Comparison of ENCODE assay signal across 13 cellular contexts in genomic region chr10:88995156-88995876, GRCh38. TPM values are rescaled to one million over a fixed set of nuclear protein-coding genes. Genes with fewer than 3 reads are reported as not detected.
A peak's percentile ranks its signal among the peaks of the same experiment; 100 is the strongest.
DNase-seq lines count a peak whose midpoint lies in the region; ATAC-seq, FAIRE-seq and TF ChIP-seq lines count a peak whose summit lies in the region.
"Had no signal": no experiment of that assay in that cellular context is flagged by ENCODE, and none has a peak within 500 bp of the region (broad histone marks: within the 10 kb centered on the region; RNA-seq: fewer than 3 reads in every experiment).

No MANE protein-coding gene starts in this region.

- H3K9me3 Mint-ChIP-seq in CD4-positive, CD25-positive, alpha-beta regulatory T cell, result peaks cover 0 to 3% (median 0%) of the 10 kb centered on the region in 7 donors
- no peaks in the 10 kb centered on the region for H3K9me3 Mint-ChIP-seq in HFFc6
- H3K9me3 Mint-ChIP-seq in neural crest cell, result no peaks in the 10 kb centered on the region
- H3K9me3 Mint-ChIP-seq in WTC11, result no peaks in the 10 kb centered on the region
- H3K9me3 Mint-ChIP-seq: brain had no signal

- no peak for FAIRE-seq in GM12878 (lab: Jason Lieb, UNC)

- TF ChIP-seq RAD21 in GM12878 (IDR thresholded peaks at IDR 0.05; ENCODE audit: insufficient read depth, low read depth, low read length), result no peak

- no peaks in the 10 kb centered on the region for H3K36me3 ChIP-seq in CD4-positive, CD25-positive, alpha-beta regulatory T cell (ENCODE audit: control insufficient read depth, insufficient read depth, low read length)
- no peaks in the 10 kb centered on the region for H3K36me3 ChIP-seq in GM12878 (ENCODE audit: control insufficient read depth in 2 of 2, insufficient read depth in 2 of 2, low read length in 1 of 2)

- H3K27me3 Mint-ChIP-seq in CD4-positive, CD25-positive, alpha-beta regulatory T cell, result peaks cover 4% of the 10 kb centered on the region
- H3K27me3 Mint-ChIP-seq in HFFc6 (ENCODE audit: insufficient read depth) (no peaks in the 10 kb centered on the region; the same call in 1 of the 2 replicates), neural crest cell (ENCODE audit: low read depth) (peaks cover 9% of the 10 kb centered on the region), WTC11 (ENCODE audit: low read depth) (peaks cover 20% of the 10 kb centered on the region)

- no peaks in the 10 kb centered on the region for H3K27me3 ChIP-seq in CD4-positive, CD25-positive, alpha-beta regulatory T cell (ENCODE audit: control insufficient read depth, insufficient read depth, low read length)
- H3K27me3 ChIP-seq in GM12878 (replicated peaks in 1 of 2; ENCODE audit: control insufficient read depth in 2 of 2, insufficient read depth in 2 of 2, low read length in 1 of 2), result no peaks in the 10 kb centered on the region

- H3K9ac ChIP-seq in GM12878 (ENCODE audit: control insufficient read depth, insufficient read depth, low read length), result peak overlapping the region; percentile 24

- H3K9me3 ChIP-seq in CD4-positive, CD25-positive, alpha-beta regulatory T cell (ENCODE audit: control insufficient read depth in 2 of 2, low read length in 2 of 2), result no peaks in the 10 kb centered on the region
- H3K9me3 ChIP-seq in GM12878 (replicated peaks; ENCODE audit: control insufficient read depth, insufficient read depth, low read length), result no peaks in the 10 kb centered on the region

- DNase-seq in CD4-positive, CD25-positive, alpha-beta regulatory T cell, result peak in 1 of 3 donors; percentile 82
- DNase-seq in HFFc6 (no peak), GM12878 (ENCODE audit: low read depth, low spot score) (no peak), neural crest cell (ENCODE audit: low read depth, low spot score) (no peak), activated gamma-delta T cell (lab: John Stamatoyannopoulos, UW) (no peak), WTC11 (ENCODE audit: low spot score) (no peak)
- DNase-seq: GOT3, NCI-H2029 treated with DMSO at 0.1 percent for 48 hours, SW 1271 had no signal

- peak overlapping the region; percentile 69 to 96 (median 89) for H3K27ac Mint-ChIP-seq in CD4-positive, CD25-positive, alpha-beta regulatory T cell
- H3K27ac Mint-ChIP-seq in HFFc6, result peak overlapping the region; percentile 45
- peak overlapping the region; percentile 48 for H3K27ac Mint-ChIP-seq in neural crest cell (ENCODE audit: unreplicated experiment)
- H3K27ac Mint-ChIP-seq in WTC11, result no peak overlapping the region
- H3K27ac Mint-ChIP-seq: brain had no signal

- TF ChIP-seq CTCF in HFFc6 (IDR thresholded peaks at IDR 0.05), result no peak
- no peak for TF ChIP-seq CTCF in GM12878 (IDR thresholded peaks at IDR 0.05 in 2 of 3, conservative IDR thresholded peaks at IDR 0.05 in 1 of 3; ENCODE audit: control insufficient read depth in 2 of 3, extremely low read depth in 1 of 3, insufficient read depth in 1 of 3, low read depth in 3 of 3, low read length in 3 of 3)
- no peak for TF ChIP-seq CTCF in neural crest cell (conservative IDR thresholded peaks at IDR 0.05)
- no peak for TF ChIP-seq CTCF in WTC11 (IDR thresholded peaks at IDR 0.05)

- no peak for TF ChIP-seq POLR2A in GM12878 (IDR thresholded peaks at IDR 0.05; ENCODE audit: low read depth, low read length)

- RAD21 ChIA-PET in GM12878 (lab: Charles Lee; ENCODE audit: unreplicated experiment), result interaction anchor here (0.6 to 9.1 kb wide), 11 partner anchors 8 to 169 kb away, joined by 3 to 66 read pairs (median 4); no protein-coding TSS in a partner anchor

- intact Hi-C loops in GM12878 (cut with micrococcal nuclease; ENCODE audit: unreplicated experiment), result loop anchor here (10.0 kb wide), 1 partner anchor 399 kb away; the partner anchor contains the start of gene IFIT1

- no peak for ATAC-seq in CD4-positive, CD25-positive, alpha-beta regulatory T cell (ENCODE audit: low read depth in 2 of 2)
- ATAC-seq in GM12878, result no peak
- ATAC-seq in HG03045 (IDR thresholded peaks at IDR 0.05; ENCODE audit: unreplicated experiment), result no peak
- ATAC-seq in GM19463 (IDR thresholded peaks at IDR 0.05; ENCODE audit: unreplicated experiment), result no peak
- ATAC-seq in WTC11, result no peak

- peaks cover 81% of the 10 kb centered on the region for H3K4me1 ChIP-seq in CD4-positive, CD25-positive, alpha-beta regulatory T cell (ENCODE audit: control insufficient read depth, insufficient read depth, low read length, poor library complexity, severe bottlenecking)
- H3K4me1 ChIP-seq in GM12878 (ENCODE audit: control insufficient read depth, insufficient read depth, low read length), result peaks cover 19% of the 10 kb centered on the region

- SMC1A ChIA-PET in GM12878 (lab: Charles Lee; ENCODE audit: uncharacterized antibody, unreplicated experiment), result interaction anchor here (0.8 to 9.6 kb wide), 15 partner anchors 7 to 253 kb away, joined by 3 to 76 read pairs (median 4); partner anchors contain the start of gene FAS

- peak overlapping the region; percentile 89 for H3K4me3 ChIP-seq in CD4-positive, CD25-positive, alpha-beta regulatory T cell (ENCODE audit: low read depth, low read length)
- peak overlapping the region; percentile 65; the same call in 1 of the 2 replicates for H3K4me3 ChIP-seq in GM12878

- peaks cover 98% of the 10 kb centered on the region for H3K79me2 ChIP-seq in GM12878 (ENCODE audit: control insufficient read depth, insufficient read depth, low read length)

- CTCF ChIA-PET in GM12878 (lab: Yijun Ruan, JAX), result interaction anchor here (0.6 to 10.6 kb wide), 8 partner anchors 8 to 222 kb away, joined by 3 to 250 read pairs (median 4); no protein-coding TSS in a partner anchor
- CTCF ChIA-PET in WTC11 (lab: Charles Lee), result interaction anchor here (0.7 kb wide), 1 partner anchor 34 kb away, joined by 3 read pairs; no protein-coding TSS in a partner anchor

- no peaks in the 10 kb centered on the region for H4K20me1 ChIP-seq in GM12878 (ENCODE audit: control insufficient read depth, insufficient read depth)

- WGBS in GM12878 (ENCODE audit: insufficient coverage, insufficient replicate concordance, low lambda C conversion rate, missing lambda C conversion rate), result 2% methylated on average over 7 of the region's 7 CpGs

- peak overlapping the region; percentile 78 to 83 (median 80) for H3K4me3 Mint-ChIP-seq in CD4-positive, CD25-positive, alpha-beta regulatory T cell
- H3K4me3 Mint-ChIP-seq in HFFc6 (peak overlapping the region; percentile 20; the same call in 1 of the 2 replicates), neural crest cell (peak overlapping the region; percentile 8), WTC11 (no peak overlapping the region)

- peak overlapping the region; percentile 79 for H3K4me2 ChIP-seq in GM12878 (ENCODE audit: control insufficient read depth, insufficient read depth)

- in situ Hi-C loops in GM12878 (cut with MboI), result no loop called here

- BruUV-seq in GM12878 (replicated peaks; lab: Mats Ljungman, UMichigan), result no TSS peak

- POLR2A ChIA-PET in GM12878 (lab: Charles Lee) (interaction anchor here (0.6 to 1.6 kb wide), 3 partner anchors 59 to 113 kb away, joined by 3 to 6 read pairs (median 5); no protein-coding TSS in a partner anchor), WTC11 (lab: Charles Lee) (no interaction called here)

- H2AFZ ChIP-seq in GM12878 (ENCODE audit: control insufficient read depth, low read depth, low read length), result no peak overlapping the region

- H3K27ac ChIP-seq in CD4-positive, CD25-positive, alpha-beta regulatory T cell (ENCODE audit: insufficient read depth, low read length, poor library complexity, severe bottlenecking), result peak overlapping the region; percentile 96
- peak overlapping the region; percentile 47 for H3K27ac ChIP-seq in GM12878 (ENCODE audit: control insufficient read depth, insufficient read depth)
- H3K27ac ChIP-seq: C4-2B had no signal

- peaks cover 3% of the 10 kb centered on the region for H3K36me3 Mint-ChIP-seq in CD4-positive, CD25-positive, alpha-beta regulatory T cell
- H3K36me3 Mint-ChIP-seq in HFFc6 (ENCODE audit: low read depth) (peaks cover 24% of the 10 kb centered on the region), neural crest cell (ENCODE audit: low read depth) (no peaks in the 10 kb centered on the region), WTC11 (no peaks in the 10 kb centered on the region)
- H3K36me3 Mint-ChIP-seq: brain had no signal

- H3K4me1 Mint-ChIP-seq in CD4-positive, CD25-positive, alpha-beta regulatory T cell, result peaks cover 27 to 79% (median 59%) of the 10 kb centered on the region in 4 donors
- H3K4me1 Mint-ChIP-seq in HFFc6 (ENCODE audit: low read depth) (peaks cover 71% of the 10 kb centered on the region), neural crest cell (peaks cover 40% of the 10 kb centered on the region), WTC11 (peaks cover 22% of the 10 kb centered on the region)

- TF ChIP-seq EP300 in GM12878 (IDR thresholded peaks at IDR 0.05; ENCODE audit: borderline replicate concordance in 1 of 2, control insufficient read depth in 1 of 2, low read depth in 2 of 2, low read length in 2 of 2), result no peak

RNA-seq across cellular contexts. Expression of gene FAS, which starts 4.7 kb away (rescaled TPM):
- 169 TPM for total RNA-seq in CD4-positive, CD25-positive, alpha-beta regulatory T cell
- 100 to 1,000 TPM in 3 of 4 donors, 10 to 100 TPM in 1; 84.3 to 141 (median 113) TPM for polyA plus RNA-seq in CD4-positive, CD25-positive, alpha-beta regulatory T cell
- 10 to 100 TPM; 52.9 to 62.9 (median 57.5) TPM for total RNA-seq in HFFc6 (2021; fragmentation: NEBNext Ultra II Directional; extraction: Animal tissue kit (Norgen Biotek cat#: 25700))
- 387 and 393 TPM in 2 replicates for total RNA-seq in GM12878 (2013; cell fraction: nucleolus; rRNA removed)
- total RNA-seq in GM12878 (2014; rRNA removed), result 70.0 and 85.3 TPM in 2 replicates
- 78.2 and 82.0 TPM in 2 replicates for total RNA-seq in GM12878 (2014; rRNA removed; fragmentation: Illumina TruSeq; extraction: Trizol)
- 61.1 and 62.9 TPM in 2 replicates for total RNA-seq in GM12878 (2021)
- polyA plus RNA-seq in GM12878 (2011; ENCODE audit: low read depth), result 25.2 TPM
- 147 and 217 TPM in 2 replicates for polyA plus RNA-seq in GM12878 (2011; rRNA removed)
- polyA plus RNA-seq in GM12878 (2011; cell fraction: cytosol; rRNA removed), result 63.3 and 70.5 TPM in 2 replicates
- 80.6 and 126 TPM in 2 replicates for polyA plus RNA-seq in GM12878 (2011; cell fraction: nucleus; rRNA removed)
- polyA plus RNA-seq in GM12878 (2012), result 42.9 and 53.2 TPM in 2 replicates
- polyA plus RNA-seq in GM12878 (2014; fragmentation: Illumina TruSeq; extraction: Trizol), result 89.8 and 117 TPM in 2 replicates
- polyA plus RNA-seq in GM12878 (2014; fragmentation: Nextera tagmentation; extraction: Ambion mirVana), result 10 to 100 TPM; 50.1 to 54.9 TPM
- polyA plus RNA-seq in GM12878 (2014; rRNA removed), result 46.4 and 55.8 TPM in 2 replicates
- 10 to 100 TPM; 69.9 to 73.7 TPM for polyA plus RNA-seq in GM12878 (2016; fragmentation: Nextera tagmentation; extraction: Ambion mirVana)
- polyA minus RNA-seq in GM12878 (2011; rRNA and poly(A)+ RNA removed), result 125 and 188 TPM in 2 replicates
- polyA minus RNA-seq in GM12878 (2011; cell fraction: cytosol; rRNA and poly(A)+ RNA removed), result 40.6 and 46.1 TPM in 2 replicates
- polyA minus RNA-seq in GM12878 (2011; cell fraction: nucleus; rRNA and poly(A)+ RNA removed), result 104 and 109 TPM in 2 replicates
- total RNA-seq in neural crest cell, result 2.2 and 2.3 TPM in 2 replicates
- 2.1 to 4.1 TPM (median 3.3 TPM) in 3 replicates for total RNA-seq in WTC11 (2021)

RNA-seq across cellular contexts. Expression of gene ACTA2, which starts 42.7 kb away (rescaled TPM):
- 26.2 TPM for total RNA-seq in CD4-positive, CD25-positive, alpha-beta regulatory T cell
- polyA plus RNA-seq in CD4-positive, CD25-positive, alpha-beta regulatory T cell, result 10 to 100 TPM; 37.0 to 65.9 (median 55.9) TPM
- 100 to 1,000 TPM; 112 to 178 (median 164) TPM for total RNA-seq in HFFc6 (2021; fragmentation: NEBNext Ultra II Directional; extraction: Animal tissue kit (Norgen Biotek cat#: 25700))
- 23.9 and 26.3 TPM in 2 replicates for total RNA-seq in GM12878 (2013; cell fraction: nucleolus; rRNA removed)
- 25.3 and 32.5 TPM in 2 replicates for total RNA-seq in GM12878 (2014; rRNA removed)
- 19.1 and 19.7 TPM in 2 replicates for total RNA-seq in GM12878 (2014; rRNA removed; fragmentation: Illumina TruSeq; extraction: Trizol)
- 38.4 and 39.2 TPM in 2 replicates for total RNA-seq in GM12878 (2021)
- polyA plus RNA-seq in GM12878 (2011; ENCODE audit: low read depth), result 43.4 TPM
- 18.1 and 32.2 TPM in 2 replicates for polyA plus RNA-seq in GM12878 (2011; rRNA removed)
- polyA plus RNA-seq in GM12878 (2011; cell fraction: cytosol; rRNA removed), result 54.6 and 70.4 TPM in 2 replicates
- 40.9 and 41.4 TPM in 2 replicates for polyA plus RNA-seq in GM12878 (2011; cell fraction: nucleus; rRNA removed)
- 45.7 and 60.9 TPM in 2 replicates for polyA plus RNA-seq in GM12878 (2012)
- polyA plus RNA-seq in GM12878 (2014; fragmentation: Illumina TruSeq; extraction: Trizol), result 39.5 and 39.9 TPM in 2 replicates
- 10 to 100 TPM in 1 of 2 experiments, 1 to 10 TPM in 1; 7.4 to 11.6 TPM for polyA plus RNA-seq in GM12878 (2014; fragmentation: Nextera tagmentation; extraction: Ambion mirVana)
- polyA plus RNA-seq in GM12878 (2014; rRNA removed), result 23.9 and 32.0 TPM in 2 replicates
- polyA plus RNA-seq in GM12878 (2016; fragmentation: Nextera tagmentation; extraction: Ambion mirVana), result 10 to 100 TPM; 75.4 to 78.2 TPM
- polyA minus RNA-seq in GM12878 (2011; rRNA and poly(A)+ RNA removed), result 44.8 and 58.0 TPM in 2 replicates
- polyA minus RNA-seq in GM12878 (2011; cell fraction: cytosol; rRNA and poly(A)+ RNA removed), result 28.2 and 29.3 TPM in 2 replicates
- 19.0 and 37.1 TPM in 2 replicates for polyA minus RNA-seq in GM12878 (2011; cell fraction: nucleus; rRNA and poly(A)+ RNA removed)
- 7.0 and 7.6 TPM in 2 replicates for total RNA-seq in neural crest cell
- total RNA-seq in WTC11 (2021), result 4.4 to 7.3 TPM (median 5.3 TPM) in 3 replicates

Comparison
In these comparisons a context has a peak if more than half of its experiments do, and no peak if none do; other contexts are left out.
1. RNA of gene FAS, which starts 4.7 kb away (total RNA-seq): 169 TPM in CD4-positive, CD25-positive, alpha-beta regulatory T cell (single experiment), 61.1 to 393 TPM in GM12878 and 52.9 to 62.9 TPM in HFFc6; 2.1 to 4.1 TPM in WTC11 and 2.2 to 2.3 TPM in neural crest cell; every median in the first group is over 10 times any median in the second.